In the genomic region with DNA sequence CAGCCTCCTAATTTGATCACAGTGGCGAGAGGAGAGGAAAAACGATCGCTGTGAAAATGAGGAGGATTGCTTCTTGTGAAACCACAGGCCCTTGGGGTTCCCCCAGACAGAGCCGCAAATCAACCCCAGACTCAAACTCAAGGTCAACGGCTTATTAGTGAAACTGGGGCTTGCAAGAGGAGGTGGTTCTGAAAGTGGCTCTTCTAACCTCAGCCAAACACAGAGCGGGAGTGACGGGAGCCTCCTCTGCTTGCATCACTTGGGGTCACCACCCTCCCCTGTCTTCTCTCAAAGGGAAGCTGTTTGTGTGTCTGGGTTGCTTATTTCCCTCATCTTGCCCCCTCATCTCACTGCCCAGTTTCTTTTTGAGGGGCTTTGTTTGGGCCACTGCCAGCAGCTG, we compare ENCODE assay signal across 9 cellular contexts.
DNase-seq lines count a peak whose midpoint lies in the region; ATAC-seq and FAIRE-seq lines count a peak whose summit lies in the region.
"Had no signal": no experiment of that assay in that cellular context is flagged by ENCODE, and none has a peak within 500 bp of the region (broad histone marks: within the 10 kb centered on the region; RNA-seq: fewer than 3 reads in every experiment).

No MANE protein-coding gene starts in this region.

- no peak for FAIRE-seq in RCC 7860 (lab: Jason Lieb, UNC)
- FAIRE-seq: islet of Langerhans had no signal

- peak; percentile 51 for DNase-seq in activated CD4-positive, alpha-beta T cell treated with anti-CD3 and anti-CD28 coated beads for 48 hours
- no peak for DNase-seq in activated CD4-positive, alpha-beta T cell treated with anti-CD3 and anti-CD28 coated beads for 4 hours
- peak; percentile 26 to 43 for DNase-seq in stimulated activated CD4-positive, alpha-beta T cell treated with anti-CD3 and anti-CD28 coated beads, Interleukin-2, amount 100 ng/mL, for 24 hours
- DNase-seq in NCI-H748 (lab: John Stamatoyannopoulos, UW; ENCODE audit: unreplicated experiment) (no peak), RCC 7860 (ENCODE audit: low spot score) (no peak), anterior cingulate cortex (lab: John Stamatoyannopoulos, UW) (no peak)

- ATAC-seq in GM21447 (IDR thresholded peaks at IDR 0.05; ENCODE audit: unreplicated experiment) (peak; percentile 78), HG03460 (IDR thresholded peaks at IDR 0.05; ENCODE audit: unreplicated experiment) (peak; percentile 64)

Comparison
In these comparisons a context has a peak if more than half of its experiments do, and no peak if none do; other contexts are left out.
1. DNase-seq: peak in activated CD4-positive, alpha-beta T cell treated with anti-CD3 and anti-CD28 coated beads for 48 hours (single experiment) and stimulated activated CD4-positive, alpha-beta T cell treated with anti-CD3 and anti-CD28 coated beads, Interleukin-2, amount 100 ng/mL, for 24 hours (2 of 2); none in activated CD4-positive, alpha-beta T cell treated with anti-CD3 and anti-CD28 coated beads for 4 hours (0 of 2), NCI-H748 (single experiment), RCC 7860 (single experiment) and anterior cingulate cortex (0 of 58).